ENCODE assay signal across 9 cellular contexts in the genomic region with DNA sequence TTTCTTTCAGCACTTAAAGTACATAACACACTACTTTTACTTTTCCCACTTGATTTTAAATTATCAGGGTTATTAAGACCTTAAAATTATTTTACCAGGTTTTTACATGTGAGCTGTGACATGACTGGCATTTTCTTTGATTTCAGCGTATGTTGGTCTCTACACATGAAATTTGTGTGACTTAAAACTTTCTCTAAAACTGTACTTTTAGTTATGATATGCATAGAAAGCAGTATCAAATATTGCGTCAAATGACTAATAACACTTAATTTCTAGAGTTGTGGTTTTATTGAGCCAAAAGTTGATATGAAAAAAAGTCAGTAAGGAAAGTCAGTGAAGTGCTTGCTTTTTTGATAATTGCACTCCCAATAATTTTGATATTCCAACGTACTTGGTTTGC.
A peak's percentile ranks its signal among the peaks of the same experiment; 100 is the strongest.
DNase-seq lines count a peak whose midpoint lies in the region; ATAC-seq, FAIRE-seq and TF ChIP-seq lines count a peak whose summit lies in the region.
"Had no signal": no experiment of that assay in that cellular context is flagged by ENCODE, and none has a peak within 500 bp of the region (broad histone marks: within the 10 kb centered on the region; RNA-seq: fewer than 3 reads in every experiment).

No MANE protein-coding gene starts in this region.

- peak overlapping the region; percentile 95 for H3K4me2 ChIP-seq in SU-DHL-6 (ENCODE audit: low read depth, low read length, poor library complexity, severe bottlenecking)

- DNase-seq in GM19239 (ENCODE audit: insufficient read length, low spot score) (no peak), fibroblast of peridontal ligament (ENCODE audit: extremely low read depth) (peak; percentile 8), skeletal muscle cell (ENCODE audit: low read depth) (no peak), GM20000 (ENCODE audit: low spot score) (no peak), T1000 (lab: John Stamatoyannopoulos, UW) (no peak), NCI-H774 (lab: John Stamatoyannopoulos, UW) (no peak)

- H3K9me3 ChIP-seq in SU-DHL-6 (ENCODE audit: insufficient read depth, low read length), result no peaks in the 10 kb centered on the region

- H3K79me2 ChIP-seq in SU-DHL-6 (ENCODE audit: insufficient read depth, low read length), result peaks cover 88% of the 10 kb centered on the region

- H3K36me3 ChIP-seq in SU-DHL-6 (ENCODE audit: low read length), result peaks cover 51% of the 10 kb centered on the region

- H3K27me3 ChIP-seq in SU-DHL-6 (ENCODE audit: low read length), result no peaks in the 10 kb centered on the region

- no peak for TF ChIP-seq CTCF in SU-DHL-6 (IDR thresholded peaks at IDR 0.05; ENCODE audit: insufficient read depth, low read length, poor library complexity, severe bottlenecking)
- TF ChIP-seq CTCF in GM20000 (IDR thresholded peaks at IDR 0.05; ENCODE audit: extremely low read depth, missing control alignments), result no peak

- no peak for ATAC-seq in HG03108 (IDR thresholded peaks at IDR 0.05; ENCODE audit: unreplicated experiment)
- ATAC-seq: HCT116 had no signal

- peak overlapping the region; percentile 92 for H3K9ac ChIP-seq in SU-DHL-6 (ENCODE audit: low read length)

- peak overlapping the region; percentile 94 for H3K27ac ChIP-seq in SU-DHL-6 (ENCODE audit: low read depth, low read length)

- H3K4me3 ChIP-seq in SU-DHL-6 (ENCODE audit: insufficient read depth, low read length, poor library complexity, severe bottlenecking) (peak overlapping the region; percentile 89), skeletal muscle cell (ENCODE audit: low read depth, low read length) (peak overlapping the region; percentile 83)

- H4K20me1 ChIP-seq in SU-DHL-6 (ENCODE audit: low read depth, low read length), result peaks cover 47% of the 10 kb centered on the region

- H3K9me2 ChIP-seq in SU-DHL-6 (replicated peaks; ENCODE audit: insufficient read depth, low read length), result no peaks in the 10 kb centered on the region

- no peak overlapping the region for H2AFZ ChIP-seq in SU-DHL-6 (ENCODE audit: low read depth, low read length, severe bottlenecking)

- FAIRE-seq in GM19239 (lab: Jason Lieb, UNC), result peak; percentile 8

- H3F3A ChIP-seq in SU-DHL-6 (ENCODE audit: insufficient read depth), result peaks cover 32% of the 10 kb centered on the region
